In genomic region chr12:12992418-12993175, GRCh38 we compare ENCODE assay signal across 10 cellular contexts. TPM values are rescaled to one million over a fixed set of nuclear protein-coding genes. Genes with fewer than 3 reads are reported as not detected.
DNase-seq lines count a peak whose midpoint lies in the region; ATAC-seq, FAIRE-seq and TF ChIP-seq lines count a peak whose summit lies in the region.
"Had no signal": no experiment of that assay in that cellular context is flagged by ENCODE, and none has a peak within 500 bp of the region (broad histone marks: within the 10 kb centered on the region; RNA-seq: fewer than 3 reads in every experiment).

No MANE protein-coding gene starts in this region.

- CTCF ChIA-PET in K562 (lab: Yijun Ruan, JAX; ENCODE audit: low intra/inter-chr PET ratio): no interaction called here

- WGBS in K562 (ENCODE audit: insufficient coverage, low coverage, missing lambda C conversion rate): 42% methylated on average over 6 of the region's 8 CpGs
- WGBS in liver: 63% methylated on average over 8 of the region's 8 CpGs

- no peaks in the 10 kb centered on the region for H3K36me3 ChIP-seq in K562 (ENCODE audit: control insufficient read depth, insufficient read depth, low read length)
- H3K36me3 ChIP-seq in liver (ENCODE audit: control insufficient read depth in 4 of 4, insufficient read depth in 3 of 4, low read depth in 1 of 4, low read length in 3 of 4): peaks cover 0 to 8% (median 4%) of the 10 kb centered on the region in 4 donors
- no peaks in the 10 kb centered on the region for H3K36me3 ChIP-seq in uterus

- no peak overlapping the region for H2AFZ ChIP-seq in K562 (ENCODE audit: low read depth, low read length)

- H3K4me3 Mint-ChIP-seq in endothelial cell (ENCODE audit: unreplicated experiment): no peak overlapping the region

- H3K4me1 ChIP-seq in K562 (replicated peaks in 1 of 2; ENCODE audit: control insufficient read depth in 2 of 2, insufficient read depth in 2 of 2, low read length in 2 of 2): peaks cover 0 to 2% of the 10 kb centered on the region in 2 experiments; a peak in 2 of 5 replicates
- H3K4me1 ChIP-seq in liver (ENCODE audit: control insufficient read depth in 4 of 4, insufficient read depth in 4 of 4, low read length in 3 of 4): peaks cover 6 to 23% (median 12%) of the 10 kb centered on the region in 4 donors
- H3K4me1 ChIP-seq in uterus: peaks cover 0 to 5% of the 10 kb centered on the region in 2 donors

- TF ChIP-seq POLR2A in K562 (conservative IDR thresholded peaks at IDR 0.05): no peak
- TF ChIP-seq POLR2A in uterus (IDR thresholded peaks at IDR 0.05): no peak

- H3K9me3 Mint-ChIP-seq in activated naive CD4-positive, alpha-beta T cell treated with anti-CD3 and anti-CD28 coated beads, Interleukin-2, amount 50 U/mL, for 72 hours: peaks cover 0 to 8% of the 10 kb centered on the region in 2 donors
- H3K9me3 Mint-ChIP-seq in endothelial cell (ENCODE audit: unreplicated experiment): no peaks in the 10 kb centered on the region

- no peak overlapping the region for H3K4me3 ChIP-seq in K562
- H3K4me3 ChIP-seq in liver (ENCODE audit: low read depth in 1 of 3, low read length in 3 of 3): no peak overlapping the region
- no peak overlapping the region for H3K4me3 ChIP-seq in uterus

- intact Hi-C loops in K562 (cut with micrococcal nuclease) (no loop called here), uterus (cut with DNase I; ENCODE audit: low total_unique reads) (no loop called here)

- peaks cover 0 to 7% of the 10 kb centered on the region in 2 donors for H3K36me3 Mint-ChIP-seq in activated naive CD4-positive, alpha-beta T cell treated with anti-CD3 and anti-CD28 coated beads, Interleukin-2, amount 50 U/mL, for 72 hours
- H3K36me3 Mint-ChIP-seq in endothelial cell (ENCODE audit: low read depth, unreplicated experiment): peaks cover 18% of the 10 kb centered on the region

- H3K9ac ChIP-seq in K562 (ENCODE audit: insufficient read depth in 1 of 2, low read depth in 2 of 2, low read length in 2 of 2) (no peak overlapping the region), liver (ENCODE audit: low read depth in 1 of 2, low read length in 2 of 2) (no peak overlapping the region)

- H3K27ac ChIP-seq in K562 (ENCODE audit: extremely low read depth, low read depth, low read length) (no peak overlapping the region; the same call in 2 of the 3 replicates), liver (ENCODE audit: low read depth in 1 of 2, low read length in 2 of 2) (peak overlapping the region in 1 of 2 donors; percentile 39), uterus (peak overlapping the region; percentile 68 to 74)

- FAIRE-seq in K562 (lab: Jason Lieb, UNC): peak; percentile 42
- FAIRE-seq: G401.6 had no signal

- BruUV-seq in K562 (replicated peaks; lab: Mats Ljungman, UMichigan): no TSS peak

- H3K27me3 ChIP-seq in K562 (ENCODE audit: control insufficient read depth in 2 of 2, insufficient read depth in 2 of 2, low read length in 2 of 2): no peaks in the 10 kb centered on the region
- no peaks in the 10 kb centered on the region for H3K27me3 ChIP-seq in liver (ENCODE audit: control insufficient read depth in 4 of 4, insufficient read depth in 4 of 4, low read length in 3 of 4)
- no peaks in the 10 kb centered on the region for H3K27me3 ChIP-seq in uterus

- no peaks in the 10 kb centered on the region for H3K79me2 ChIP-seq in K562 (ENCODE audit: control insufficient read depth, insufficient read depth, low read length)

- in situ Hi-C loops in K562 (cut with MboI): no loop called here

- no peaks in the 10 kb centered on the region for H3K9me1 ChIP-seq in K562 (ENCODE audit: control insufficient read depth, insufficient read depth, low read length)

- H3K4me2 ChIP-seq in K562 (ENCODE audit: insufficient read depth, low read length): peak overlapping the region; percentile 11; the same call in 1 of the 2 replicates

- TF ChIP-seq RAD21 in K562 (CRISPR knock-in tag; conservative IDR thresholded peaks at IDR 0.05 in 1 of 2, IDR thresholded peaks at IDR 0.05 in 1 of 2): no peak
- TF ChIP-seq RAD21 in liver (IDR thresholded peaks at IDR 0.05): no peak

- H3K27ac Mint-ChIP-seq in activated naive CD4-positive, alpha-beta T cell treated with anti-CD3 and anti-CD28 coated beads, Interleukin-2, amount 50 U/mL, for 72 hours: peak overlapping the region; percentile 35 to 72
- no peak overlapping the region for H3K27ac Mint-ChIP-seq in endothelial cell (ENCODE audit: unreplicated experiment)

- no peak for TF ChIP-seq EP300 in K562 (IDR thresholded peaks at IDR 0.05; ENCODE audit: low read length)

- TF ChIP-seq CTCF in K562 (IDR thresholded peaks at IDR 0.05 in 2 of 3, conservative IDR thresholded peaks at IDR 0.05 in 1 of 3; ENCODE audit: insufficient read depth in 2 of 3, low read depth in 1 of 3, low read length in 3 of 3) (no peak), liver (IDR thresholded peaks at IDR 0.05; ENCODE audit: low read depth, low read length, missing input control) (no peak), uterus (IDR thresholded peaks at IDR 0.05) (no peak), endothelial cell (IDR thresholded peaks at IDR 0.05; ENCODE audit: unreplicated experiment) (no peak)

- H3K9me3 ChIP-seq in K562 (replicated peaks; ENCODE audit: control insufficient read depth, insufficient read depth, low read depth, low read length): no peaks in the 10 kb centered on the region
- no peaks in the 10 kb centered on the region for H3K9me3 ChIP-seq in liver (ENCODE audit: control insufficient read depth in 4 of 4, low read length in 3 of 4)
- H3K9me3 ChIP-seq in uterus: no peaks in the 10 kb centered on the region

- POLR2A ChIA-PET in K562 (lab: Yijun Ruan, JAX): interaction anchor here (0.7 kb wide), 1 partner anchor 625 kb away, joined by 3 read pairs; no protein-coding TSS in a partner anchor

- ATAC-seq in activated naive CD4-positive, alpha-beta T cell treated with anti-CD3 and anti-CD28 coated beads, Interleukin-2, amount 50 U/mL, for 72 hours: no peak
- ATAC-seq in K562: peak; percentile 63; the same call in 2 of the 3 replicates
- ATAC-seq in HG03342 (IDR thresholded peaks at IDR 0.05; ENCODE audit: unreplicated experiment): no peak
- ATAC-seq: Panc1 had no signal

- H3K27me3 Mint-ChIP-seq in endothelial cell (ENCODE audit: unreplicated experiment): no peaks in the 10 kb centered on the region

- no peak for DNase-seq in activated naive CD4-positive, alpha-beta T cell treated with anti-CD3 and anti-CD28 coated beads, Interleukin-2, amount 50 U/mL, for 72 hours (ENCODE audit: low spot score in 2 of 2)
- DNase-seq in activated naive CD4-positive, alpha-beta T cell (lab: John Stamatoyannopoulos, UW): no peak
- DNase-seq in K562 (ENCODE audit: extremely low read depth in 1 of 4, low spot score in 3 of 4) (peak in 2 of 4 experiments; percentile 13 to 17), uterus (peak; percentile 32 to 74), endothelial cell (ENCODE audit: low spot score) (no peak), DMS53 treated with DMSO at 0.1 percent for 48 hours (lab: John Stamatoyannopoulos, UW; ENCODE audit: unreplicated experiment) (no peak)

- H4K20me1 ChIP-seq in K562 (replicated peaks; ENCODE audit: control insufficient read depth, insufficient read depth, low read length): no peaks in the 10 kb centered on the region

- peaks cover 32% of the 10 kb centered on the region for H3K4me1 Mint-ChIP-seq in endothelial cell (ENCODE audit: unreplicated experiment)

RNA-seq across cellular contexts. Expression of gene HEBP1, which starts 7.5 kb away (rescaled TPM):
- total RNA-seq in activated naive CD4-positive, alpha-beta T cell treated with anti-CD3 and anti-CD28 coated beads, Interleukin-2, amount 50 U/mL, for 72 hours: 10 to 100 TPM; 25.0 to 34.2 TPM
- 3.2 and 4.8 TPM in 2 replicates for total RNA-seq in K562 (2011; cell fraction: chromatin; rRNA removed; ENCODE audit: low replicate concordance)
- 1.7 and 1.8 TPM in 2 replicates for total RNA-seq in K562 (2011; cell fraction: nucleolus; rRNA removed)
- total RNA-seq in K562 (2011; cell fraction: nucleoplasm; rRNA removed): 4.2 and 4.4 TPM in 2 replicates
- 2.3 and 2.7 TPM in 2 replicates for total RNA-seq in K562 (2014; rRNA removed)
- total RNA-seq in K562 (2014; rRNA removed; fragmentation: Illumina TruSeq; extraction: Trizol): 1.3 and 1.8 TPM in 2 replicates
- total RNA-seq in K562 (2015; rRNA removed; fragmentation: Illumina TruSeq; extraction: Trizol): 1.3 and 1.6 TPM in 2 replicates
- total RNA-seq in K562 (2021): 8.3 and 8.6 TPM in 2 replicates
- polyA plus RNA-seq in K562 (2011; rRNA removed): 2.4 and 5.2 TPM in 2 replicates
- polyA plus RNA-seq in K562 (2011; cell fraction: cytosol; rRNA removed): 2.8 and 5.6 TPM in 2 replicates
- polyA plus RNA-seq in K562 (2011; cell fraction: nucleus; rRNA removed): 2.6 and 3.0 TPM in 2 replicates
- polyA plus RNA-seq in K562 (2012): 9.0 and 17.5 TPM in 2 replicates
- 10.1 and 11.1 TPM in 2 replicates for polyA plus RNA-seq in K562 (2014; fragmentation: Illumina TruSeq; extraction: Trizol)
- 1 to 10 TPM; 1.1 to 1.4 TPM for polyA plus RNA-seq in K562 (2014; fragmentation: Nextera tagmentation; extraction: Ambion mirVana)
- 5.1 and 5.4 TPM in 2 replicates for polyA plus RNA-seq in K562 (2014; rRNA removed)
- 4.2 and 5.4 TPM in 2 replicates for polyA minus RNA-seq in K562 (2011; rRNA and poly(A)+ RNA removed)
- polyA minus RNA-seq in K562 (2011; cell fraction: cytosol; rRNA and poly(A)+ RNA removed): 4.4 and 4.7 TPM in 2 replicates
- polyA minus RNA-seq in K562 (2011; cell fraction: nucleus; rRNA and poly(A)+ RNA removed): 1.8 and 3.0 TPM in 2 replicates
- total RNA-seq in liver: 10 to 100 TPM; 27.7 to 33.6 TPM
- 10 to 100 TPM; 66.9 to 70.0 TPM for polyA plus RNA-seq in liver
- 10 to 100 TPM; 10.5 to 64.4 (median 40.9) TPM for total RNA-seq in uterus
- 83.3 TPM for total RNA-seq in endothelial cell (ENCODE audit: unreplicated experiment)

RNA-seq across cellular contexts. Expression of gene GPRC5D, which starts 40.6 kb away (rescaled TPM):
- not detected for total RNA-seq in activated naive CD4-positive, alpha-beta T cell treated with anti-CD3 and anti-CD28 coated beads, Interleukin-2, amount 50 U/mL, for 72 hours
- total RNA-seq in K562 (2011; cell fraction: chromatin; rRNA removed; ENCODE audit: low replicate concordance): not detected in 2 replicates
- not detected in 2 replicates for total RNA-seq in K562 (2011; cell fraction: nucleolus; rRNA removed)
- total RNA-seq in K562 (2011; cell fraction: nucleoplasm; rRNA removed): not detected in 2 replicates
- total RNA-seq in K562 (2014; rRNA removed) (not detected in 2 replicates), K562 (2014; rRNA removed; fragmentation: Illumina TruSeq; extraction: Trizol) (not detected in 2 replicates), K562 (2015; rRNA removed; fragmentation: Illumina TruSeq; extraction: Trizol) (not detected in 2 replicates), K562 (2021) (not detected in 2 replicates), liver (under 1 TPM in 1 of 2 donors, not detected in 1; 0.17 TPM), uterus (not detected), endothelial cell (ENCODE audit: unreplicated experiment) (not detected)
- polyA plus RNA-seq in K562 (2011; rRNA removed) (0.08 TPM in 1 of 2 replicates, not detected in the other), K562 (2014; fragmentation: Illumina TruSeq; extraction: Trizol) (not detected in 2 replicates), K562 (2014; fragmentation: Nextera tagmentation; extraction: Ambion mirVana) (1 to 10 TPM; 1.0 to 1.1 TPM), K562 (2014; rRNA removed) (not detected in 2 replicates), liver (under 1 TPM in 1 of 2 donors, not detected in 1; 0.13 TPM)
- not detected in 2 replicates for polyA plus RNA-seq in K562 (2011; cell fraction: cytosol; rRNA removed)
- polyA plus RNA-seq in K562 (2011; cell fraction: nucleus; rRNA removed): not detected in 2 replicates
- 0.86 and 1.0 TPM in 2 replicates for polyA plus RNA-seq in K562 (2012)
- not detected in 2 replicates for polyA minus RNA-seq in K562 (2011; rRNA and poly(A)+ RNA removed)
- polyA minus RNA-seq in K562 (2011; cell fraction: cytosol; rRNA and poly(A)+ RNA removed): not detected in 2 replicates
- not detected in 2 replicates for polyA minus RNA-seq in K562 (2011; cell fraction: nucleus; rRNA and poly(A)+ RNA removed)

RNA-seq across cellular contexts. Expression of gene FAM234B, which starts 51.6 kb away (rescaled TPM):
- total RNA-seq in activated naive CD4-positive, alpha-beta T cell treated with anti-CD3 and anti-CD28 coated beads, Interleukin-2, amount 50 U/mL, for 72 hours: 10 to 100 TPM in 1 of 2 donors, 1 to 10 TPM in 1; 6.2 to 17.2 TPM
- total RNA-seq in K562 (2011; cell fraction: chromatin; rRNA removed; ENCODE audit: low replicate concordance): 7.7 and 8.2 TPM in 2 replicates
- total RNA-seq in K562 (2011; cell fraction: nucleolus; rRNA removed): 9.3 and 10.3 TPM in 2 replicates
- 9.8 and 13.1 TPM in 2 replicates for total RNA-seq in K562 (2011; cell fraction: nucleoplasm; rRNA removed)
- total RNA-seq in K562 (2014; rRNA removed) (1.3 and 2.4 TPM in 2 replicates), K562 (2014; rRNA removed; fragmentation: Illumina TruSeq; extraction: Trizol) (2.2 and 2.6 TPM in 2 replicates), K562 (2015; rRNA removed; fragmentation: Illumina TruSeq; extraction: Trizol) (1.6 and 2.0 TPM in 2 replicates), K562 (2021) (2.2 and 2.3 TPM in 2 replicates), liver (1 to 10 TPM; 4.4 to 8.0 TPM), uterus (1 to 10 TPM; 2.4 to 8.3 (median 4.6) TPM), endothelial cell (ENCODE audit: unreplicated experiment) (36.3 TPM)
- polyA plus RNA-seq in K562 (2011; rRNA removed) (4.3 and 7.0 TPM in 2 replicates), K562 (2014; fragmentation: Illumina TruSeq; extraction: Trizol) (1.9 and 2.0 TPM in 2 replicates), K562 (2014; fragmentation: Nextera tagmentation; extraction: Ambion mirVana) (1 to 10 TPM in 1 of 2 experiments, under 1 TPM in 1; 1.00 to 2.3 TPM), K562 (2014; rRNA removed) (1.6 and 2.0 TPM in 2 replicates), liver (1 to 10 TPM; 1.7 to 2.0 TPM)
- 2.3 and 5.7 TPM in 2 replicates for polyA plus RNA-seq in K562 (2011; cell fraction: cytosol; rRNA removed)
- polyA plus RNA-seq in K562 (2011; cell fraction: nucleus; rRNA removed): 2.8 and 3.7 TPM in 2 replicates
- 1.7 and 1.8 TPM in 2 replicates for polyA plus RNA-seq in K562 (2012)
- polyA minus RNA-seq in K562 (2011; rRNA and poly(A)+ RNA removed): 12.1 and 18.7 TPM in 2 replicates
- polyA minus RNA-seq in K562 (2011; cell fraction: cytosol; rRNA and poly(A)+ RNA removed): 4.9 and 6.5 TPM in 2 replicates
- 4.2 and 12.6 TPM in 2 replicates for polyA minus RNA-seq in K562 (2011; cell fraction: nucleus; rRNA and poly(A)+ RNA removed)

Comparison
In these comparisons a context has a peak if more than half of its experiments do, and no peak if none do; other contexts are left out.
1. DNase-seq: peak in uterus (2 of 2); none in activated naive CD4-positive, alpha-beta T cell treated with anti-CD3 and anti-CD28 coated beads, Interleukin-2, amount 50 U/mL, for 72 hours (0 of 2), activated naive CD4-positive, alpha-beta T cell (0 of 4), endothelial cell (single experiment) and DMS53 treated with DMSO at 0.1 percent for 48 hours (single experiment).